Comparison of ENCODE assay signal across 25 cellular contexts in genomic region chr19:3660493-3661219, GRCh38. TPM values are rescaled to one million over a fixed set of nuclear protein-coding genes. Genes with fewer than 3 reads are reported as not detected.
A peak's percentile ranks its signal among the peaks of the same experiment; 100 is the strongest.
DNase-seq lines count a peak whose midpoint lies in the region; ATAC-seq lines count a peak whose summit lies in the region.
"Had no signal": no experiment of that assay in that cellular context is flagged by ENCODE, and none has a peak within 500 bp of the region (broad histone marks: within the 10 kb centered on the region; RNA-seq: fewer than 3 reads in every experiment).

No MANE protein-coding gene starts in this region.

- H3K36me3 ChIP-seq in SJCRH30 = peaks cover 11% of the 10 kb centered on the region
- H3K36me3 ChIP-seq: MG63 had no signal

- DNase-seq in NCI-H2171 treated with DMSO at 0.1 percent for 48 hours (lab: John Stamatoyannopoulos, UW) (peak; percentile 34), NCI-H2171 (lab: John Stamatoyannopoulos, UW) (no peak), SJCRH30 (peak; percentile 66 to 76), left colon (peak in 1 of 2 donors; percentile 45), superior temporal gyrus (ENCODE audit: extremely low spot score) (peak; percentile 25), NCI-H1092 treated with DMSO at 0.1 percent for 48 hours (lab: John Stamatoyannopoulos, UW) (no peak)
- DNase-seq in activated naive CD4-positive, alpha-beta T cell treated with Interleukin-2 at 50 U/mL for 16 hours = no peak
- DNase-seq: 8988T, GF-D8, H7, MG63, NCI-H1417 treated with DMSO at 0.1 percent for 48 hours, NCI-H187, NCI-H226, NCI-H510A treated with DMSO at 0.1 percent for 48 hours, NCI-H748 treated with DMSO at 0.1 percent for 48 hours, Right ventricle myocardium superior had no signal

- H3K4me1 ChIP-seq in SJCRH30 = peaks cover 16% of the 10 kb centered on the region; the same call in 1 of the 2 replicates

- intact Hi-C loops in left colon (cut with DNase I, micrococcal nuclease) = no loop called here

- no peaks in the 10 kb centered on the region for H3K27me3 ChIP-seq in SJCRH30
- H3K27me3 ChIP-seq: BLaER1 treated with 17β-estradiol and CSF1 and Interleukin-3, amounts not matched to agents 10 nM and 100 nM; MG63 had no signal

- ATAC-seq in left colon = peak; percentile 63
- no peak for ATAC-seq in GM19324 (IDR thresholded peaks at IDR 0.05; ENCODE audit: low FRiP score, unreplicated experiment)
- ATAC-seq: HepG2, K562 had no signal

- H3K27ac ChIP-seq in SJCRH30 = peak overlapping the region; percentile 59
- H3K27ac ChIP-seq: BLaER1 treated with 17β-estradiol and CSF1 and Interleukin-3, amounts not matched to agents 10 nM and 100 nM; HL-60 had no signal

- no peaks in the 10 kb centered on the region for H3K9me3 ChIP-seq in SJCRH30 (replicated peaks)
- H3K9me3 ChIP-seq: MG63 had no signal

- no peak overlapping the region for H3K4me3 ChIP-seq in SJCRH30
- H3K4me3 ChIP-seq: BLaER1 treated with 17β-estradiol and CSF1 and Interleukin-3, amounts not matched to agents 10 nM and 100 nM; K562; MG63 had no signal

RNA-seq across cellular contexts. Expression of gene CACTIN, which starts 34.1 kb away (rescaled TPM):
- 21.4 and 21.6 TPM in 2 replicates for total RNA-seq in SJCRH30 (2014; rRNA removed; shearing (Covaris generic))
- total RNA-seq in left colon = 10 to 100 TPM; 16.9 to 20.0 TPM

RNA-seq across cellular contexts. Expression of gene PIP5K1C, which starts 39.6 kb away (rescaled TPM):
- 11.8 and 12.2 TPM in 2 replicates for total RNA-seq in SJCRH30 (2014; rRNA removed; shearing (Covaris generic))
- total RNA-seq in left colon = 10 to 100 TPM; 25.1 to 33.1 TPM

RNA-seq across cellular contexts. Expression of gene TJP3, which starts 47.5 kb away (rescaled TPM):
- total RNA-seq in SJCRH30 (2014; rRNA removed; shearing (Covaris generic)) = not detected in 2 replicates
- total RNA-seq in left colon = 100 to 1,000 TPM; 297 to 343 TPM
- total RNA-seq: Daoy, LHCN-M2, Right ventricle myocardium superior had no signal

RNA-seq across cellular contexts. Expression of gene TBXA2R, which starts 54.0 kb away (rescaled TPM):
- 0.06 and 0.13 TPM in 2 replicates for total RNA-seq in SJCRH30 (2014; rRNA removed; shearing (Covaris generic))
- total RNA-seq in left colon = 1 to 10 TPM in 1 of 2 donors, under 1 TPM in 1; 0.64 to 1.0 TPM
- total RNA-seq: Daoy, HepG2, HT-29 had no signal

Comparison
In these comparisons a context has a peak if more than half of its experiments do, and no peak if none do; other contexts are left out.
1. DNase-seq: peak in NCI-H2171 treated with DMSO at 0.1 percent for 48 hours (single experiment), SJCRH30 (2 of 2) and superior temporal gyrus (single experiment); none in NCI-H2171 (single experiment), activated naive CD4-positive, alpha-beta T cell treated with Interleukin-2 at 50 U/mL for 16 hours (single experiment) and NCI-H1092 treated with DMSO at 0.1 percent for 48 hours (single experiment).
2. RNA of gene TJP3, which starts 47.5 kb away (total RNA-seq): 297 to 343 TPM in left colon; not detected in SJCRH30; every median in the first group is over 100 times any median in the second.